ENCODE assay signal across 31 cellular contexts in the genomic region with DNA sequence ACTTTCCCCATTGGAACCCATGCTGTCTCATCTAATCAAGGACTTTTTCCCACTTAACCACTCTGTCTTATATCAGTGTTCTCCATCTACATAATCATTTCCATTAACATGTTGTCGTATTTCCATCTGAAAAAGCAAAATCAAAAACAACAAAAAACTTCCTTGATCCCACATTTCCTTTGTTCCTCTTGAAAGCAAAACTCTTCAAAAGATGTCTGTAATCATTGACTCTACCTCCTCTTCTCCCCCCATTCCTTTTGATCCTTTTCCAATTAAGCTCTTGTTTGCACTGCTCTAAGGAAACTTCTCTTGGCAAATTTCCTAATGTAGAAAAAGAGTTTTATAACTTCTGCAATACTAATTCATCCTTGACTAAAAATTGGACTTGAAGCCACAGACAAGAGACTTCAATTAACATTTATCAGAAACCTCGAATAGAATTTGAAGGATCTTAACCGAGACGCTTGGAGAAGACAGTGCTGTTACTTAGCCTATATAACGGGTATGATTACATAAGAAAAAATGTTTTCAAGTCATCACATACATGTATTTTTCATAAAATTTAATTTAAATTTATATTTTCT.
"Had no signal": no experiment of that assay in that cellular context is flagged by ENCODE, and none has a peak within 500 bp of the region (broad histone marks: within the 10 kb centered on the region; RNA-seq: fewer than 3 reads in every experiment).

No MANE protein-coding gene starts in this region.

- H3K36me3 ChIP-seq: brain microvascular endothelial cell, WERI-Rb-1 had no signal

- H3K27ac ChIP-seq: brain microvascular endothelial cell, RWPE1, WERI-Rb-1 had no signal

- DNase-seq: activated CD4-positive, alpha-beta memory T cell treated with anti-CD3 and anti-CD28 coated beads, Interleukin-2, amount 10 ng/mL, durations not matched to agents 7 days and 5 days; activated CD4-positive, alpha-beta T cell treated with anti-CD3 and anti-CD28 coated beads for 1 hour; activated CD4-positive, alpha-beta T cell treated with anti-CD3 and anti-CD28 coated beads for 48 hours; activated CD4-positive, CD25-positive, alpha-beta regulatory T cell; activated CD8-positive, alpha-beta memory T cell treated with anti-CD3 and anti-CD28 coated beads for 24 hours; activated CD8-positive, alpha-beta memory T cell treated with anti-CD3 and anti-CD28 coated beads, Interleukin-2, amount 10 ng/mL, durations not matched to agents 7 days and 5 days; activated CD8-positive, alpha-beta memory T cell treated with anti-CD3 and anti-CD28 coated beads, Interleukin-2, amount 50 U/mL, for 48 hours; activated effector memory CD4-positive, alpha-beta T cell treated with Interleukin-2 at 50 U/mL for 16 hours; activated naive CD4-positive, alpha-beta T cell treated with anti-CD3 and anti-CD28 coated beads, Interleukin-2, amount 50 U/mL, for 16 hours; activated naive CD8-positive, alpha-beta T cell treated with anti-CD3 and anti-CD28 coated beads for 36 hours; activated T-cell treated with anti-CD3 and anti-CD28 coated beads, Interleukin-2, amount 50 U/mL, for 48 hours; amniotic stem cell; aorta; brain microvascular endothelial cell; central memory CD4-positive, alpha-beta T cell; NCI-H1092 treated with DMSO at 0.1 percent for 48 hours; NCI-H1436; NCI-H1694; NCI-H1930; NCI-H2081 treated with DMSO at 0.1 percent for 48 hours; NCI-H2171; NCI-H510A; NCI-H526; NCI-H748 treated with DMSO at 0.1 percent for 48 hours; NK-92 treated with Interleukin-12 subunit alpha and Interleukin-12 subunit beta, amount 100 ng/mL, for 24 hours; PC-3; SIG-M5; T1000; WERI-Rb-1 had no signal

- H3K27me3 ChIP-seq: brain microvascular endothelial cell had no signal

- ATAC-seq: activated CD8-positive, alpha-beta memory T cell treated with anti-CD3 and anti-CD28 coated beads, Interleukin-2, amount 10 ng/mL, durations not matched to agents 7 days and 5 days; PC-3; Right ventricle myocardium inferior had no signal
